Comparison of ENCODE assay signal across 11 cellular contexts in genomic region chr2:27823564-27823963, GRCh38.
"Had no signal": no experiment of that assay in that cellular context is flagged by ENCODE, and none has a peak within 500 bp of the region (broad histone marks: within the 10 kb centered on the region; RNA-seq: fewer than 3 reads in every experiment).

No MANE protein-coding gene starts in this region.

- H3K27ac ChIP-seq: brain microvascular endothelial cell, foreskin keratinocyte, parathyroid adenoma had no signal

- H3K9ac ChIP-seq: parathyroid adenoma had no signal

- H3K27me3 ChIP-seq: brain microvascular endothelial cell, foreskin keratinocyte had no signal

- H3K36me3 ChIP-seq: brain microvascular endothelial cell had no signal

- H3K4me3 ChIP-seq: lung had no signal

- H3K27me3 Mint-ChIP-seq: naive B cell; stimulated activated memory B cell treated with anti-CD40 and anti-IgM and Interleukin-4, amounts not matched to agents 10 μg/mL and 1 μg/mL and 100 μg/mL, for 72 hours had no signal

- H3K4me1 Mint-ChIP-seq: naive B cell; stimulated activated memory B cell treated with anti-CD40 and anti-IgM and Interleukin-4, amounts not matched to agents 10 μg/mL and 1 μg/mL and 100 μg/mL, for 72 hours had no signal

- H3K4me1 ChIP-seq: foreskin keratinocyte, parathyroid adenoma had no signal

- H3K4me3 Mint-ChIP-seq: naive B cell; stimulated activated memory B cell treated with anti-CD40 and anti-IgM and Interleukin-4, amounts not matched to agents 10 μg/mL and 1 μg/mL and 100 μg/mL, for 72 hours had no signal

- DNase-seq: amniotic stem cell, brain microvascular endothelial cell, foreskin keratinocyte, kidney glomerular epithelial cell, naive B cell, retina, trophoblast cell had no signal

- ATAC-seq: activated naive CD4-positive, alpha-beta T cell treated with anti-CD3 and anti-CD28 coated beads, Interleukin-2, amount 50 U/mL, for 72 hours; foreskin keratinocyte; stimulated activated memory B cell treated with anti-CD40 and anti-IgM and Interleukin-4, amounts not matched to agents 10 μg/mL and 1 μg/mL and 100 μg/mL, for 72 hours had no signal

- H3K27ac Mint-ChIP-seq: activated naive CD4-positive, alpha-beta T cell treated with anti-CD3 and anti-CD28 coated beads, Interleukin-2, amount 50 U/mL, for 72 hours; naive B cell; stimulated activated memory B cell treated with anti-CD40 and anti-IgM and Interleukin-4, amounts not matched to agents 10 μg/mL and 1 μg/mL and 100 μg/mL, for 72 hours had no signal
